11 cellular contexts compared by ENCODE assay signal in the genomic region with DNA sequence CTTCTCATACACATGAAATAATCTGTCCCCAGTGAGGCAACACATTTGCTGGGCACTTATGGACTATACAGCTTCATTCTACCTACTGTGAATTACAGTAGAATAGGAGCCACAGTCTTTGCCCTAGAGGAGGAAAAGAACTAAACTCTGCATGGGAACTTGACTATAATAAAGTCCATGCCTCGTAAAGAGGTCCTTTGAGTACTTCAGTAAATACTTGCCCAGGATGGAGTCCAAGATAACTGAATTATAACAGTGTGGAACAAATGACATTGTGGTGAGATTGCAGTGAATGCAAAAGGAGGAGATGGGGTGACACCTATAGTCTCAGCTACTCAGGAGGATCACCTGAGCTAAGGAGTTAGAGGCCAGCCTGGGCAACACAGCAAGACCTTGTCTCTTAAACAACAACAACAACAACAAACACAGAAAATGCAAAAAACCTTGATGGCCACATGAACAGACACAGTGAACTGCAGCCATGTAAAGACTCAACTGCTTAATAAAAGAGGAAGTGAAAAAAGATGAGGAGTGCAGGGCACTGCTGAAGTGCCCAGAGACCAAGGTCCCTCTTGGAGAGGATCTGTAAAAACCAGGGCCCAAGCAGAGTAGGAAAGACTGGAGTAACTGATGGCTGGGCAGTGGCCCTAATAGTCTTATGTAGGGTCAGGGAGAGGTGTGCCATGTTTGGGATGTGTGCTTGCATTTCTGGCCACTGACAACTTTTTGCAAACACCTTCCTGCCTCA. TPM values are rescaled to one million over a fixed set of nuclear protein-coding genes. Genes with fewer than 3 reads are reported as not detected.
DNase-seq lines count a peak whose midpoint lies in the region; ATAC-seq and TF ChIP-seq lines count a peak whose summit lies in the region.
"Had no signal": no experiment of that assay in that cellular context is flagged by ENCODE, and none has a peak within 500 bp of the region (broad histone marks: within the 10 kb centered on the region; RNA-seq: fewer than 3 reads in every experiment).

No MANE protein-coding gene starts in this region.

- H3K4me1 Mint-ChIP-seq in mesothelial cell of epicardium: peaks cover 57% of the 10 kb centered on the region

- H3K4me3 ChIP-seq in NB4 (ENCODE audit: low read depth, low read length): no peak overlapping the region

- peak; percentile 58 for DNase-seq in NB4 (ENCODE audit: low read depth)
- DNase-seq in mesothelial cell of epicardium (ENCODE audit: low spot score in 2 of 2, unreplicated experiment in 2 of 2): no peak
- no peak for DNase-seq in C1 segment of cervical spinal cord (lab: John Stamatoyannopoulos, UW)
- no peak for DNase-seq in T-helper 9 cell
- no peak for DNase-seq in SHP77 (lab: John Stamatoyannopoulos, UW)
- no peak for DNase-seq in ecto neural progenitor cell (ENCODE audit: low spot score)
- DNase-seq: activated naive CD8-positive, alpha-beta T cell treated with anti-CD3 and anti-CD28 coated beads, Interleukin-2, amount 10 ng/mL, durations not matched to agents 7 days and 5 days; DND-41; NCI-H1105 had no signal

- TF ChIP-seq CTCF in NB4 (IDR thresholded peaks at IDR 0.05; ENCODE audit: low read depth, low read length): no peak
- TF ChIP-seq CTCF in mesothelial cell of epicardium (IDR thresholded peaks at IDR 0.05; ENCODE audit: unreplicated experiment): no peak

- H3K27ac Mint-ChIP-seq in mesothelial cell of epicardium: peak overlapping the region; percentile 57
- H3K27ac Mint-ChIP-seq: activated naive CD8-positive, alpha-beta T cell treated with anti-CD3 and anti-CD28 coated beads, Interleukin-2, amount 10 ng/mL, durations not matched to agents 7 days and 5 days had no signal

- H3K4me3 Mint-ChIP-seq in mesothelial cell of epicardium: no peak overlapping the region
- H3K4me3 Mint-ChIP-seq: activated naive CD8-positive, alpha-beta T cell treated with anti-CD3 and anti-CD28 coated beads, Interleukin-2, amount 10 ng/mL, durations not matched to agents 7 days and 5 days had no signal

- no peak for TF ChIP-seq POLR2A in NB4 (IDR thresholded peaks at IDR 0.05; ENCODE audit: extremely low read depth, insufficient read length)

- no peaks in the 10 kb centered on the region for H3K27me3 Mint-ChIP-seq in mesothelial cell of epicardium (ENCODE audit: low read depth)
- H3K27me3 Mint-ChIP-seq: activated naive CD8-positive, alpha-beta T cell treated with anti-CD3 and anti-CD28 coated beads, Interleukin-2, amount 10 ng/mL, durations not matched to agents 7 days and 5 days had no signal

- H3K36me3 Mint-ChIP-seq in mesothelial cell of epicardium: peaks cover 7% of the 10 kb centered on the region

- ATAC-seq in GM18861 (IDR thresholded peaks at IDR 0.05; ENCODE audit: unreplicated experiment) (peak; percentile 46), GM21825 (IDR thresholded peaks at IDR 0.05; ENCODE audit: unreplicated experiment) (peak; percentile 60)

- H3K9me3 Mint-ChIP-seq in mesothelial cell of epicardium: no peaks in the 10 kb centered on the region
- H3K9me3 Mint-ChIP-seq: activated naive CD8-positive, alpha-beta T cell treated with anti-CD3 and anti-CD28 coated beads, Interleukin-2, amount 10 ng/mL, durations not matched to agents 7 days and 5 days had no signal

RNA-seq across cellular contexts. Expression of gene MRPS18A, which starts 3.7 kb away (rescaled TPM):
- total RNA-seq in mesothelial cell of epicardium: 41.4 to 46.6 TPM (median 46.0 TPM) in 3 replicates

RNA-seq across cellular contexts. Expression of gene RSPH9, which starts 39.0 kb away (rescaled TPM):
- total RNA-seq in mesothelial cell of epicardium: 0.80 to 0.88 TPM (median 0.82 TPM) in 3 replicates
- total RNA-seq: activated naive CD8-positive, alpha-beta T cell treated with anti-CD3 and anti-CD28 coated beads, Interleukin-2, amount 10 ng/mL, durations not matched to agents 7 days and 5 days had no signal

RNA-seq across cellular contexts. Expression of gene MAD2L1BP, which starts 48.2 kb away (rescaled TPM):
- total RNA-seq in mesothelial cell of epicardium: 23.4 to 24.4 TPM (median 23.6 TPM) in 3 replicates

RNA-seq across cellular contexts. Expression of gene GTPBP2, which starts 54.8 kb away (rescaled TPM):
- total RNA-seq in mesothelial cell of epicardium: 76.5 to 78.0 TPM (median 77.6 TPM) in 3 replicates
